10 cellular contexts compared by ENCODE assay signal in genomic region chr7:158885624-158886023, GRCh38. TPM values are rescaled to one million over a fixed set of nuclear protein-coding genes. Genes with fewer than 3 reads are reported as not detected.
DNase-seq lines count a peak whose midpoint lies in the region; ATAC-seq and TF ChIP-seq lines count a peak whose summit lies in the region.
"Had no signal": no experiment of that assay in that cellular context is flagged by ENCODE, and none has a peak within 500 bp of the region (broad histone marks: within the 10 kb centered on the region; RNA-seq: fewer than 3 reads in every experiment).

No MANE protein-coding gene starts in this region.

- H3K27ac ChIP-seq in 22Rv1 (no peak overlapping the region), PC-9 (no peak overlapping the region), esophagus muscularis mucosa (replicated peaks in 1 of 4) (no peak overlapping the region)
- H3K27ac ChIP-seq: spleen had no signal

- H3K79me2 ChIP-seq in PC-9 (ENCODE audit: low read depth), result no peaks in the 10 kb centered on the region

- TF ChIP-seq POLR2A in esophagus muscularis mucosa (IDR thresholded peaks at IDR 0.05; ENCODE audit: low read depth), result no peak

- TF ChIP-seq EP300 in esophagus muscularis mucosa (IDR thresholded peaks at IDR 0.05), result no peak

- POLR2A ChIA-PET in PC-9 (lab: Charles Lee; ENCODE audit: unreplicated experiment), result no interaction called here

- H3K4me1 ChIP-seq in PC-9 (replicated peaks; ENCODE audit: insufficient read depth), result no peaks in the 10 kb centered on the region
- H3K4me1 ChIP-seq in esophagus muscularis mucosa, result no peaks in the 10 kb centered on the region
- H3K4me1 ChIP-seq: spleen had no signal

- H3K4me2 ChIP-seq in PC-9, result no peak overlapping the region

- CTCF ChIA-PET in PC-9 (lab: Charles Lee), result no interaction called here

- ATAC-seq in GM21786 (IDR thresholded peaks at IDR 0.05; ENCODE audit: unreplicated experiment), result no peak
- no peak for ATAC-seq in GM21381 (IDR thresholded peaks at IDR 0.05; ENCODE audit: unreplicated experiment)
- ATAC-seq: CD8-positive, alpha-beta T cell had no signal

- no peaks in the 10 kb centered on the region for H3K9me3 ChIP-seq in PC-9 (ENCODE audit: insufficient read depth, low read depth)
- H3K9me3 ChIP-seq in esophagus muscularis mucosa, result no peaks in the 10 kb centered on the region
- H3K9me3 ChIP-seq: spleen had no signal

- WGBS in esophagus muscularis mucosa, result 80% methylated on average over 2 of the region's 2 CpGs

- peaks cover 7% of the 10 kb centered on the region; the same call in 1 of the 2 replicates for H3F3A ChIP-seq in PC-9 (ENCODE audit: insufficient read depth, low read depth)

- no peak overlapping the region for H2AFZ ChIP-seq in PC-9

- H3K27me3 ChIP-seq in PC-9 (ENCODE audit: insufficient read depth, low read depth) (no peaks in the 10 kb centered on the region), esophagus muscularis mucosa (no peaks in the 10 kb centered on the region)
- H3K27me3 ChIP-seq: spleen had no signal

- H3K4me3 ChIP-seq in PC-9 (no peak overlapping the region), esophagus muscularis mucosa (no peak overlapping the region)
- H3K4me3 ChIP-seq: spleen had no signal

- DNase-seq in HCEC 1CT (peak; percentile 34), PC-9 (no peak), esophagus muscularis mucosa (ENCODE audit: extremely low spot score) (no peak), GDM1 (lab: John Stamatoyannopoulos, UW) (no peak), T-helper 9 cell (no peak)
- DNase-seq: CD8-positive, alpha-beta T cell; spleen had no signal

- no peaks in the 10 kb centered on the region for H3K9me2 ChIP-seq in PC-9 (ENCODE audit: insufficient read depth)

- TF ChIP-seq CTCF in 22Rv1 (IDR thresholded peaks at IDR 0.05) (peak; percentile 33), PC-9 (conservative IDR thresholded peaks at IDR 0.05) (peak; percentile 75), esophagus muscularis mucosa (IDR thresholded peaks at IDR 0.05) (peak in 2 of 3 experiments; percentile 26 to 42)

- peaks cover 15% of the 10 kb centered on the region; the same call in 1 of the 2 replicates for H3K36me3 ChIP-seq in PC-9 (ENCODE audit: low read depth)
- peaks cover 49 to 88% (median 69%) of the 10 kb centered on the region in 4 donors for H3K36me3 ChIP-seq in esophagus muscularis mucosa

- H4K20me1 ChIP-seq in PC-9 (ENCODE audit: insufficient read depth), result no peaks in the 10 kb centered on the region

- intact Hi-C loops in PC-9 (cut with micrococcal nuclease; ENCODE audit: unreplicated experiment) (loop anchor here (5.0 kb wide), 1 partner anchor 103 kb away; no protein-coding TSS in a partner anchor), esophagus muscularis mucosa (cut with DNase I) (no loop called here)

- no TSS peak for BruUV-seq in PC-9 (replicated peaks; lab: Mats Ljungman, UMichigan)

RNA-seq across cellular contexts. Expression of gene DYNC2I1, which starts 29.3 kb away (rescaled TPM):
- total RNA-seq in PC-9 (2021) (34.8 and 35.4 TPM in 2 replicates), esophagus muscularis mucosa (10 to 100 TPM; 18.3 to 32.0 (median 24.9) TPM)

RNA-seq across cellular contexts. Expression of gene ESYT2, which starts 56.3 kb away (rescaled TPM):
- 124 and 162 TPM in 2 replicates for total RNA-seq in PC-9 (2021)
- total RNA-seq in esophagus muscularis mucosa, result 100 to 1,000 TPM; 166 to 235 (median 202) TPM
